ENCODE assay signal across 25 cellular contexts in the genomic region with DNA sequence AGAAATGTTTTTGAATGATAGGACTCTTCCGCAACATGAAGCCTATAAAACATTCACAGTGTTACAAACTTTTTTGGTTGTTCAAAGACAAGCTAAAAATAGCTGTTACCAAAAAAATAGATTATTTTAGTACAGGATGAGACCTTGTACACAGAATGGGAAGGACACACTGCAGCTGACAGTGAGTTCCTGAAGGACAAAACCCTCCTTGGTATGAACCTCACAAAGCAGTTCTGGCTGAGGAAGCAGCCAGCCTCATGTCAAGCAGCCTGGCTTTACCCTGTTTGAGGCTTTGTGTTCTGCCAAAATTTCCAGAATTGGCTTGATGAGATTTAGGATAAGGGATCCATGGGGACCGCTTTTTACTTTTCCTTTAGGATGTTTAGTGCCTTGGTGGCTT.
"Had no signal": no experiment of that assay in that cellular context is flagged by ENCODE, and none has a peak within 500 bp of the region (broad histone marks: within the 10 kb centered on the region; RNA-seq: fewer than 3 reads in every experiment).

No MANE protein-coding gene starts in this region.

- H3K27me3 ChIP-seq: gastrocnemius medialis, tibial artery, upper lobe of right lung had no signal

- ATAC-seq: activated CD4-positive, CD25-positive, alpha-beta regulatory T cell treated with anti-CD3 and anti-CD28 coated beads, Interleukin-2, amount 50 U/mL, for 24 hours; activated T-helper 17 cell treated with anti-CD3 and anti-CD28 coated beads, Interleukin-2, amount 50 U/mL, for 72 hours; gastrocnemius medialis; left ventricle myocardium superior; stimulated activated naive CD8-positive, alpha-beta T cell treated with anti-CD3 and anti-CD28 coated beads, Interleukin-15, Interleukin-2, amounts not matched to agents 100 U/mL and 50 U/mL, for 24 hours; upper lobe of right lung had no signal

- H3K27ac ChIP-seq: gastrocnemius medialis, tibial artery, WERI-Rb-1 had no signal

- DNase-seq: activated CD4-positive, alpha-beta T cell treated with anti-CD3 and anti-CD28 coated beads for 48 hours; activated CD4-positive, alpha-beta T cell treated with anti-CD3 and anti-CD28 coated beads, Interleukin-2, amount 50 U/mL, for 48 hours; activated CD8-positive, alpha-beta memory T cell treated with anti-CD3 and anti-CD28 coated beads, Interleukin-2, amount 50 U/mL, for 48 hours; activated gamma-delta T cell treated with Interleukin-2 at 50 U/mL for 16 hours; activated naive CD4-positive, alpha-beta T cell treated with anti-CD3 and anti-CD28 coated beads, Interleukin-2, amount 50 U/mL, for 16 hours; activated T-cell treated with anti-CD3 and anti-CD28 coated beads, Interleukin-2, amount 50 U/mL, for 24 hours; amygdala; caudate nucleus; dermis blood vessel endothelial cell; effector CD8-positive, alpha-beta T cell; gastrocnemius medialis; glutamatergic neuron; left ventricle myocardium superior; mucosa of descending colon; posterior cingulate gyrus; right cardiac atrium; stimulated activated naive CD8-positive, alpha-beta T cell treated with anti-CD3 and anti-CD28 coated beads, Interleukin-15, Interleukin-2, amounts not matched to agents 100 U/mL and 50 U/mL, for 24 hours; T1000; tibial artery; upper lobe of right lung; WERI-Rb-1 had no signal

- H3K9me3 ChIP-seq: gastrocnemius medialis, mucosa of descending colon, tibial artery, upper lobe of right lung had no signal

- H3K4me3 ChIP-seq: gastrocnemius medialis, mucosa of descending colon, tibial artery, upper lobe of right lung had no signal

- H3K4me3 Mint-ChIP-seq: activated T-cell treated with anti-CD3 and anti-CD28 coated beads, Interleukin-2, amount 50 U/mL, for 24 hours; activated T-helper 17 cell treated with anti-CD3 and anti-CD28 coated beads, Interleukin-2, amount 50 U/mL, for 72 hours; natural killer cell treated with Interleukin-12 subunit alpha and Interleukin-12 subunit beta and Interleukin-15 and Interleukin-18, amount 100 ng/mL, for 72 hours; T-helper 1 cell treated with Interleukin-12 subunit alpha and Interleukin-12 subunit beta and Interleukin-4 antibody, amounts not matched to agents 30 μg/mL and 1 μg/mL, for 36 hours had no signal

- H3K4me1 ChIP-seq: tibial artery had no signal

- H3K27ac Mint-ChIP-seq: activated T-cell treated with anti-CD3 and anti-CD28 coated beads, Interleukin-2, amount 50 U/mL, for 24 hours; activated T-helper 17 cell treated with anti-CD3 and anti-CD28 coated beads, Interleukin-2, amount 50 U/mL, for 72 hours; natural killer cell treated with Interleukin-12 subunit alpha and Interleukin-12 subunit beta and Interleukin-15 and Interleukin-18, amount 100 ng/mL, for 72 hours; T-helper 1 cell treated with Interleukin-12 subunit alpha and Interleukin-12 subunit beta and Interleukin-4 antibody, amounts not matched to agents 30 μg/mL and 1 μg/mL, for 36 hours had no signal

- H3K9me3 Mint-ChIP-seq: activated T-cell treated with anti-CD3 and anti-CD28 coated beads, Interleukin-2, amount 50 U/mL, for 24 hours; activated T-helper 17 cell treated with anti-CD3 and anti-CD28 coated beads, Interleukin-2, amount 50 U/mL, for 72 hours; natural killer cell treated with Interleukin-12 subunit alpha and Interleukin-12 subunit beta and Interleukin-15 and Interleukin-18, amount 100 ng/mL, for 72 hours; T-helper 1 cell treated with Interleukin-12 subunit alpha and Interleukin-12 subunit beta and Interleukin-4 antibody, amounts not matched to agents 30 μg/mL and 1 μg/mL, for 36 hours had no signal

- H3K27me3 Mint-ChIP-seq: activated T-cell treated with anti-CD3 and anti-CD28 coated beads, Interleukin-2, amount 50 U/mL, for 24 hours; activated T-helper 17 cell treated with anti-CD3 and anti-CD28 coated beads, Interleukin-2, amount 50 U/mL, for 72 hours had no signal

- H3K36me3 ChIP-seq: gastrocnemius medialis, WERI-Rb-1 had no signal
